8 cellular contexts compared by ENCODE assay signal in the genomic region with DNA sequence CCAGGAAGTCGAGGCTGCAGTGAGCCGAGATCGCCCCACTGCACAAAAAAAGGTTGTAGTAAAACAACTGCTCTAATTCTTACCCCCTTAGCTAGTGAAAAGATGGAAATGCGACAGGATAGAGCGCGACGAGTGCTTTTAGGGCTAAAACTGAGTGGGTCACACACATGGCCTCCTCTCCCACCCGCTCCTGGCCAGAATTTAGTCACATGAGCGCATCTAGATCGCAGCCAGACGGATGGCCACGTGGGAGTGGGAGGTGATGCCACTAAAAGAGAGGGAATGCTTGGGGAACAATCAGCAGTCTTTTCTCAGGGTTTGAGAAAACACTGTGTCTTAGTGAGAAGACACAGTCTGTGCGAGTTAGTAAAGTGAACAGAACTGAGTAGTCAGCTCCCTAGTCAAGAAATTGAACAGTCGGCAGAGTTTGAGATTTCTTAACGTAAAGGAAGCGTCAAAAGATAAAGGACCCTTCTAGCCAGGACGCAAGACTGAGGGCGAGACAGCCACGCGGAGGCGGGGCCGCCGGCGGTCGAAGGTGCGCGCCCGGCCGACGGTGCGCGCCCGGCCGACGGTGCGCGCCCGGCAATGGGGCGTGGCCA.
DNase-seq lines count a peak whose midpoint lies in the region; ATAC-seq and TF ChIP-seq lines count a peak whose summit lies in the region.

No MANE protein-coding gene starts in this region.

- H3K4me3 ChIP-seq in brain microvascular endothelial cell (ENCODE audit: low read depth, low read length) = peak overlapping the region; percentile 40
- peak overlapping the region; percentile 83 to 97 for H3K4me3 ChIP-seq in muscle layer of duodenum (ENCODE audit: low read depth in 1 of 2, low read length in 2 of 2)

- peak; percentile 33 for DNase-seq in Ammon's horn (ENCODE audit: low spot score)
- DNase-seq in brain microvascular endothelial cell = no peak
- no peak for DNase-seq in DMS153 (lab: John Stamatoyannopoulos, UW)
- DNase-seq in stimulated activated CD8-positive, alpha-beta memory T cell treated with anti-CD3 and anti-CD28 coated beads, Interleukin-4, amount 100 ng/mL, for 48 hours = no peak
- DNase-seq in GM20000 (ENCODE audit: low spot score) = no peak

- H3K9me3 ChIP-seq in muscle layer of duodenum (ENCODE audit: control insufficient read depth in 1 of 2, low read length in 2 of 2) = no peaks in the 10 kb centered on the region

- TF ChIP-seq CTCF in brain microvascular endothelial cell (IDR thresholded peaks at IDR 0.05; ENCODE audit: low read depth, low read length, missing control alignments) = no peak
- TF ChIP-seq CTCF in GM20000 (IDR thresholded peaks at IDR 0.05; ENCODE audit: extremely low read depth, missing control alignments) = no peak

- H3K27ac ChIP-seq in brain microvascular endothelial cell (no peak overlapping the region), muscle layer of duodenum (ENCODE audit: low read length) (no peak overlapping the region)

- H3K4me1 ChIP-seq in muscle layer of duodenum (ENCODE audit: control insufficient read depth in 1 of 2, insufficient read depth in 2 of 2, low read length in 2 of 2) = peaks cover 7 to 14% of the 10 kb centered on the region in 2 donors

- ATAC-seq in HG03378 (IDR thresholded peaks at IDR 0.05; ENCODE audit: unreplicated experiment) (peak; percentile 4), GM18867 (IDR thresholded peaks at IDR 0.05; ENCODE audit: unreplicated experiment) (no peak)

- H3K36me3 ChIP-seq in brain microvascular endothelial cell (replicated peaks) (peaks cover 2% of the 10 kb centered on the region), muscle layer of duodenum (ENCODE audit: control insufficient read depth in 1 of 2, insufficient read depth in 2 of 2, low read length in 2 of 2) (peaks cover 0 to 7% of the 10 kb centered on the region in 2 donors)

- in situ Hi-C loops in brain microvascular endothelial cell (cut with HindIII; ENCODE audit: low pct_ligation_motif_present, low sequenced_read_pairs) = loop anchor here (25.0 kb wide), 1 partner anchor 110 kb away; no protein-coding TSS in a partner anchor

- H3K27me3 ChIP-seq in brain microvascular endothelial cell (replicated peaks) (no peaks in the 10 kb centered on the region), muscle layer of duodenum (ENCODE audit: low read depth, low read length) (no peaks in the 10 kb centered on the region)
